In the genomic region with DNA sequence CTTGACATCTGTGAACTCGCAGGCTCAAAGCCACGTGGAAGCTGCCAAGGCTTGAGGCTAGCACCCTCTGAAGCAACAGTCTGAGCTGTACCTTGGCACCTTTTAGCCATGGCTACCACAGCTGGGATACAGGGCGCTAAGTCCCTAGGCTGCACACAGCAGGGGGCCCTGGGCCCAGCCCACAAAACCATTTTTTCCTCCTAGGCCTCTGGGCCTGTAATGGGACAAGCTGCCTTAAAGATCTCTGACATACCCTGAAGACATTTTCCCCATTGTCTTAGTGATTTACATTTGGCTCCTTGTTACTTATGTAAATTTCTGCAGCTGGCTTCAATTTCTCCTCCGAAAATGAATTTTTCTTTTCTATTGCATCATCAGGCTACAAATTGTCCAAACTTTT, we compare ENCODE assay signal across 27 cellular contexts.
"Had no signal": no experiment of that assay in that cellular context is flagged by ENCODE, and none has a peak within 500 bp of the region (broad histone marks: within the 10 kb centered on the region; RNA-seq: fewer than 3 reads in every experiment).

No MANE protein-coding gene starts in this region.

- H3K9ac ChIP-seq: neural progenitor cell, parathyroid adenoma had no signal

- H3K27ac ChIP-seq: neural progenitor cell, ovary, parathyroid adenoma, psoas muscle, skin epidermis, spleen, suprapubic skin, testis, tibial artery, transverse colon, upper lobe of right lung, uterus had no signal

- ATAC-seq: natural killer cell; psoas muscle; right cardiac atrium; sciatic nerve; stimulated activated memory B cell treated with anti-CD40 and anti-IgM and Interleukin-4, amounts not matched to agents 10 μg/mL and 1 μg/mL and 100 μg/mL, for 72 hours; stimulated activated naive CD8-positive, alpha-beta T cell treated with anti-CD3 and anti-CD28 coated beads, Interleukin-15, amount 100 ng/mL, for 72 hours; stimulated activated naive CD8-positive, alpha-beta T cell treated with anti-CD3 and anti-CD28 coated beads, Interleukin-15, Interleukin-2, amounts not matched to agents 100 U/mL and 50 U/mL, for 24 hours; upper lobe of right lung had no signal

- H3K4me3 ChIP-seq: neural progenitor cell, ovary, psoas muscle, skin epidermis, smooth muscle cell, spleen, suprapubic skin, testis, tibial artery, transverse colon, upper lobe of right lung, uterus had no signal

- H3K4me2 ChIP-seq: neural progenitor cell, smooth muscle cell had no signal

- H3K36me3 ChIP-seq: neural progenitor cell, ovary, spleen, suprapubic skin, tibial artery, transverse colon, upper lobe of right lung, uterus had no signal

- H3K27me3 ChIP-seq: neural progenitor cell, ovary, spleen, suprapubic skin, testis, tibial artery, transverse colon, upper lobe of right lung, uterus had no signal

- H2AFZ ChIP-seq: neural progenitor cell, parathyroid adenoma had no signal

- H3K9me3 ChIP-seq: ovary, psoas muscle, suprapubic skin, testis, tibial artery, upper lobe of right lung, uterus had no signal

- H3K4me1 ChIP-seq: neural progenitor cell, parathyroid adenoma, psoas muscle, spleen, suprapubic skin, testis, tibial artery, transverse colon, upper lobe of right lung, uterus had no signal

- DNase-seq: natural killer cell; occipital lobe; ovary; psoas muscle; right cardiac atrium; spleen; stimulated activated CD4-positive, alpha-beta T cell treated with anti-CD3 and anti-CD28 coated beads, Interleukin-12 subunit alpha, Interleukin-12 subunit beta, amount 100 ng/mL, for 4 hours; stimulated activated CD4-positive, alpha-beta T cell treated with anti-CD3 and anti-CD28 coated beads, Interleukin-1b, Interleukin-23, amount 100 ng/mL, for 48 hours; stimulated activated CD4-positive, alpha-beta T cell treated with anti-CD3 and anti-CD28 coated beads, Interleukin-4, amount 100 ng/mL, for 1 hour; stimulated activated CD4-positive, alpha-beta T cell treated with anti-CD3 and anti-CD28 coated beads, Interleukin-4, amount 100 ng/mL, for 4 hours; stimulated activated CD8-positive, alpha-beta memory T cell treated with anti-CD3 and anti-CD28 coated beads, Interleukin-4, amount 100 ng/mL, for 48 hours; stimulated activated naive CD4-positive, alpha-beta T cell; stimulated activated naive CD8-positive, alpha-beta T cell treated with anti-CD3 and anti-CD28 coated beads, Interleukin-15, amount 100 ng/mL, for 72 hours; stimulated activated naive CD8-positive, alpha-beta T cell treated with anti-CD3 and anti-CD28 coated beads, Interleukin-15, Interleukin-2, amounts not matched to agents 100 U/mL and 50 U/mL, for 24 hours; substantia nigra; testis; tibial artery; transverse colon; upper lobe of right lung; uterus had no signal

- H3K79me2 ChIP-seq: parathyroid adenoma had no signal
